In genomic region chr3:177906573-177907229, GRCh38 we compare ENCODE assay signal across 12 cellular contexts.
DNase-seq lines count a peak whose midpoint lies in the region; ATAC-seq, FAIRE-seq and TF ChIP-seq lines count a peak whose summit lies in the region.
"Had no signal": no experiment of that assay in that cellular context is flagged by ENCODE, and none has a peak within 500 bp of the region (broad histone marks: within the 10 kb centered on the region; RNA-seq: fewer than 3 reads in every experiment).

No MANE protein-coding gene starts in this region.

- H2AFZ ChIP-seq in neuron (ENCODE audit: low read depth, low read length): peak overlapping the region; percentile 83

- no peak overlapping the region for H3K27ac Mint-ChIP-seq in natural killer cell

- H3K9me3 ChIP-seq in AG04450 (ENCODE audit: control insufficient read depth, insufficient read depth, low read length) (no peaks in the 10 kb centered on the region), esophagus muscularis mucosa (no peaks in the 10 kb centered on the region), neuron (ENCODE audit: low read length) (no peaks in the 10 kb centered on the region)

- DNase-seq in AG04450 (ENCODE audit: low read depth, low spot score) (no peak), RCC 7860 (ENCODE audit: low spot score) (peak; percentile 17), esophagus muscularis mucosa (ENCODE audit: extremely low spot score) (no peak), natural killer cell (no peak), H4 (ENCODE audit: low spot score) (no peak)
- DNase-seq in activated CD4-positive, CD25-positive, alpha-beta regulatory T cell treated with anti-CD3 and anti-CD28 coated beads, Interleukin-2, amount 50 U/mL, for 72 hours: no peak
- DNase-seq: naive thymus-derived CD8-positive, alpha-beta T cell; NCI-H748 treated with DMSO at 0.1 percent for 48 hours; SIG-M5 had no signal

- no peaks in the 10 kb centered on the region for H3K9me3 Mint-ChIP-seq in natural killer cell

- H3K27me3 ChIP-seq in AG04450 (ENCODE audit: control insufficient read depth, insufficient read depth, low read length): no peaks in the 10 kb centered on the region
- H3K27me3 ChIP-seq in esophagus muscularis mucosa: no peaks in the 10 kb centered on the region
- no peaks in the 10 kb centered on the region for H3K27me3 ChIP-seq in neuron (ENCODE audit: insufficient read depth, low read length)

- peaks cover 11 to 56% (median 40%) of the 10 kb centered on the region in 4 donors for H3K4me1 ChIP-seq in esophagus muscularis mucosa
- peaks cover 19% of the 10 kb centered on the region for H3K4me1 ChIP-seq in neuron (ENCODE audit: insufficient read depth, low read length)

- no peak for FAIRE-seq in RCC 7860 (lab: Jason Lieb, UNC)
- FAIRE-seq: endothelial cell of umbilical vein had no signal

- H3K4me3 Mint-ChIP-seq in natural killer cell: no peak overlapping the region
- H3K4me3 Mint-ChIP-seq: naive thymus-derived CD8-positive, alpha-beta T cell had no signal

- TF ChIP-seq CTCF in AG04450 (IDR thresholded peaks at IDR 0.05; ENCODE audit: low read depth, low read length) (no peak), esophagus muscularis mucosa (IDR thresholded peaks at IDR 0.05) (no peak), natural killer cell (IDR thresholded peaks at IDR 0.05) (no peak)

- H3K27me3 Mint-ChIP-seq in natural killer cell (ENCODE audit: low read depth in 2 of 2): peaks cover 0 to 3% of the 10 kb centered on the region in 2 donors
- H3K27me3 Mint-ChIP-seq: naive thymus-derived CD8-positive, alpha-beta T cell had no signal

- no peaks in the 10 kb centered on the region for H3K36me3 Mint-ChIP-seq in natural killer cell

- 75% methylated on average over 5 of the region's 5 CpGs for WGBS in esophagus muscularis mucosa

- H3K36me3 ChIP-seq in esophagus muscularis mucosa (no peaks in the 10 kb centered on the region), neuron (ENCODE audit: insufficient read depth, low read length) (no peaks in the 10 kb centered on the region)

- H3K4me1 Mint-ChIP-seq in natural killer cell: no peaks in the 10 kb centered on the region
- H3K4me1 Mint-ChIP-seq: naive thymus-derived CD8-positive, alpha-beta T cell had no signal

- no peak for TF ChIP-seq EP300 in esophagus muscularis mucosa (IDR thresholded peaks at IDR 0.05)

- CTCF ChIA-PET in AG04450 (lab: Charles Lee): interaction anchor here (1.1 to 3.1 kb wide), 4 partner anchors 84 to 479 kb away, joined by 3 to 17 read pairs (median 4); no protein-coding TSS in a partner anchor

- POLR2A ChIA-PET in AG04450 (lab: Yijun Ruan, JAX): interaction anchor here (1.2 to 1.8 kb wide), 4 partner anchors 27 to 547 kb away, joined by 3 to 7 read pairs (median 4); no protein-coding TSS in a partner anchor

- peak overlapping the region; percentile 90 for H3K27ac ChIP-seq in AG04450 (ENCODE audit: low read depth, low read length)
- H3K27ac ChIP-seq in esophagus muscularis mucosa (replicated peaks in 1 of 4): peak overlapping the region; percentile 75 to 82 (median 77)

- no peak for TF ChIP-seq POLR2A in esophagus muscularis mucosa (IDR thresholded peaks at IDR 0.05; ENCODE audit: low read depth)

- no peak for ATAC-seq in natural killer cell
- ATAC-seq in HG02938 (IDR thresholded peaks at IDR 0.05; ENCODE audit: unreplicated experiment): no peak
- ATAC-seq: naive thymus-derived CD8-positive, alpha-beta T cell had no signal

- intact Hi-C loops in esophagus muscularis mucosa (cut with DNase I) (loop anchor here (5.0 to 10.0 kb wide), 3 partner anchors 79 to 712 kb away; partner anchors contain the start of gene TBL1XR1), natural killer cell (cut with micrococcal nuclease) (no loop called here)

- H3K4me3 ChIP-seq in AG04450 (ENCODE audit: low read depth, low read length) (no peak overlapping the region), esophagus muscularis mucosa (no peak overlapping the region), neuron (ENCODE audit: low read length) (no peak overlapping the region)
